In the genomic region with DNA sequence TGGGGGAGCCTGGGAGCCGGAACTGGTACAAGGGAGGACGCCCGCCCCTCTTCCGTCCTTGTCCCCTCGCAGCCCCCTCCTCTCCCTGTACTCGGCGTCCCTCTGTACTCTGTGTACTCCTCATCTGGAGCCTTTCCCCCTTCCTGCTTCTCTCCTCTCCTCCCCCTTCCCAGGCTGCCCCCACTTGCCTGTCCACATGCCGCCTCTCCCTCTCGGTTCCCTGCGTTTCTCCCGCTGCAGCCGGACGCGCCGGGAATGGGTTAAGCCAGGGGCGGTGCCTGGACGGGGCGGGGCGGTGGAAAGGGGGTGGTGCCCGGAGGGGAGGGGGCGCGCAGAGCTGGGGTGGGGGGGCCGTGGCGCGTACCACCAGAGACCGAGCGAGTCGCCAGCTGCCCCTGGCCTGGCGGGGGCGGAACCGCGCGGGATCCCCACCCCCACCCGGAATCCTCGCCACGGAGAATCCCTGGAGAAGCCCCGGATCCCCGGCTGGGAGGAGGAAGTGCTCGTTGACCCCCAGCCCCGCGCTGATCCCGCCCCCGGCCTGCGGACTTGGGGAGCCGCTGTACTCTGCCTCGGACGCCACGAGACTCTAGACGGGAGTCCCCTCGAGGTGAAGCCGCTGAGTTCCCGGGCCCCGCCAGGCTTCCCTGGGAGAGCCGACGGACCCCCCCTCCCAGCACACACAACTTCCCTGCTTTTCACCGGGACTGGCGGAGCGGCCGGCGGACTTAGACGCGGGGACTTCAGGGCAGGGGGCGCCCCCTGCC, we compare ENCODE assay signal across 8 cellular contexts. TPM values are rescaled to one million over a fixed set of nuclear protein-coding genes. Genes with fewer than 3 reads are reported as not detected.
DNase-seq lines count a peak whose midpoint lies in the region; ATAC-seq and TF ChIP-seq lines count a peak whose summit lies in the region.

No MANE protein-coding gene starts in this region.

- no peaks in the 10 kb centered on the region for H4K20me1 ChIP-seq in OCI-LY1 (ENCODE audit: insufficient read depth, low read length)

- H3K27me3 Mint-ChIP-seq in activated CD4-positive, alpha-beta T cell treated with anti-CD3 and anti-CD28 coated beads, Interleukin-2, amount 10 ng/mL, durations not matched to agents 7 days and 5 days: no peaks in the 10 kb centered on the region

- peaks cover 19% of the 10 kb centered on the region for H3K4me1 ChIP-seq in OCI-LY1 (ENCODE audit: insufficient read depth, low read length, severe bottlenecking)

- peaks cover 49% of the 10 kb centered on the region for H3K36me3 Mint-ChIP-seq in activated CD4-positive, alpha-beta T cell treated with anti-CD3 and anti-CD28 coated beads, Interleukin-2, amount 10 ng/mL, durations not matched to agents 7 days and 5 days (ENCODE audit: low read depth)
- H3K36me3 Mint-ChIP-seq in stimulated activated effector memory CD8-positive, alpha-beta T cell treated with anti-CD3 and anti-CD28 coated beads, Interleukin-12 subunit alpha, Interleukin-12 subunit beta, amount 100 ng/mL, for 72 hours: peaks cover 92% of the 10 kb centered on the region

- H3K79me2 ChIP-seq in OCI-LY1 (ENCODE audit: insufficient read depth, low read length): no peaks in the 10 kb centered on the region

- POLR2A ChIA-PET in activated CD4-positive, alpha-beta T cell treated with anti-CD3 and anti-CD28 coated beads, Interleukin-2, amount 10 ng/mL, durations not matched to agents 7 days and 5 days (lab: Charles Lee): no interaction called here

- no peaks in the 10 kb centered on the region for H3K9me3 Mint-ChIP-seq in activated CD4-positive, alpha-beta T cell treated with anti-CD3 and anti-CD28 coated beads, Interleukin-2, amount 10 ng/mL, durations not matched to agents 7 days and 5 days
- H3K9me3 Mint-ChIP-seq in stimulated activated effector memory CD8-positive, alpha-beta T cell treated with anti-CD3 and anti-CD28 coated beads, Interleukin-12 subunit alpha, Interleukin-12 subunit beta, amount 100 ng/mL, for 72 hours: no peaks in the 10 kb centered on the region

- H3F3A ChIP-seq in OCI-LY1 (ENCODE audit: insufficient read depth, low read length): 0 out of 2 replicates have a peak, but pooled peaks cover 3% of the 10 kb centered on the region

- peak overlapping the region; percentile 71 for H3K4me3 ChIP-seq in OCI-LY1 (ENCODE audit: low read depth, low read length, poor library complexity, severe bottlenecking)

- H3K4me1 Mint-ChIP-seq in activated CD4-positive, alpha-beta T cell treated with anti-CD3 and anti-CD28 coated beads, Interleukin-2, amount 10 ng/mL, durations not matched to agents 7 days and 5 days: peaks cover 84% of the 10 kb centered on the region
- peaks cover 93% of the 10 kb centered on the region for H3K4me1 Mint-ChIP-seq in stimulated activated effector memory CD8-positive, alpha-beta T cell treated with anti-CD3 and anti-CD28 coated beads, Interleukin-12 subunit alpha, Interleukin-12 subunit beta, amount 100 ng/mL, for 72 hours

- H3K9ac ChIP-seq in OCI-LY1 (ENCODE audit: low read length): peak overlapping the region; percentile 66

- H3K4me2 ChIP-seq in OCI-LY1 (ENCODE audit: low read length): peak overlapping the region; percentile 80

- H3K36me3 ChIP-seq in OCI-LY1 (ENCODE audit: insufficient read depth, low read length): no peaks in the 10 kb centered on the region

- no peak overlapping the region for H3K27ac ChIP-seq in OCI-LY1 (ENCODE audit: low read depth, low read length, poor library complexity, severe bottlenecking)

- H3K9me3 ChIP-seq in OCI-LY1 (ENCODE audit: low read length): no peaks in the 10 kb centered on the region

- H3K27ac Mint-ChIP-seq in activated CD4-positive, alpha-beta T cell treated with anti-CD3 and anti-CD28 coated beads, Interleukin-2, amount 10 ng/mL, durations not matched to agents 7 days and 5 days: peak overlapping the region; percentile 60
- peak overlapping the region; percentile 88 for H3K27ac Mint-ChIP-seq in stimulated activated effector memory CD8-positive, alpha-beta T cell treated with anti-CD3 and anti-CD28 coated beads, Interleukin-12 subunit alpha, Interleukin-12 subunit beta, amount 100 ng/mL, for 72 hours

- no peak for ATAC-seq in stimulated activated effector memory CD8-positive, alpha-beta T cell treated with anti-CD3 and anti-CD28 coated beads, Interleukin-12 subunit alpha, Interleukin-12 subunit beta, amount 100 ng/mL, for 72 hours

- peak; percentile 25 for DNase-seq in activated CD4-positive, alpha-beta T cell treated with anti-CD3 and anti-CD28 coated beads, Interleukin-2, amount 10 ng/mL, durations not matched to agents 7 days and 5 days
- DNase-seq in activated CD4-positive, alpha-beta T cell treated with anti-CD3 and anti-CD28 coated beads for 4 hours: no peak
- DNase-seq in cerebellum (ENCODE audit: low spot score) (peak; percentile 63), kidney tubule cell (ENCODE audit: low spot score) (peak; percentile 69), H4 (ENCODE audit: low spot score) (no peak), globus pallidus (ENCODE audit: low spot score) (no peak)
- DNase-seq in stimulated activated effector memory CD8-positive, alpha-beta T cell treated with anti-CD3 and anti-CD28 coated beads, Interleukin-12 subunit alpha, Interleukin-12 subunit beta, amount 100 ng/mL, for 72 hours (ENCODE audit: low spot score in 2 of 2): no peak

- peaks cover 5% of the 10 kb centered on the region; the same call in 1 of the 2 replicates for H3K27me3 ChIP-seq in OCI-LY1 (ENCODE audit: insufficient read depth, low read length)

- CTCF ChIA-PET in activated CD4-positive, alpha-beta T cell treated with anti-CD3 and anti-CD28 coated beads, Interleukin-2, amount 10 ng/mL, durations not matched to agents 7 days and 5 days (lab: Charles Lee): interaction anchor here (1.3 to 4.6 kb wide), 4 partner anchors 12 to 32 kb away, joined by 3 to 47 read pairs (median 13); no protein-coding TSS in a partner anchor

- no peaks in the 10 kb centered on the region for H3K9me2 ChIP-seq in OCI-LY1 (ENCODE audit: low read depth, low read length)

- TF ChIP-seq CTCF in OCI-LY1 (IDR thresholded peaks at IDR 0.05; ENCODE audit: low read length): no peak

- peak overlapping the region; percentile 69 for H3K4me3 Mint-ChIP-seq in activated CD4-positive, alpha-beta T cell treated with anti-CD3 and anti-CD28 coated beads, Interleukin-2, amount 10 ng/mL, durations not matched to agents 7 days and 5 days
- H3K4me3 Mint-ChIP-seq in stimulated activated effector memory CD8-positive, alpha-beta T cell treated with anti-CD3 and anti-CD28 coated beads, Interleukin-12 subunit alpha, Interleukin-12 subunit beta, amount 100 ng/mL, for 72 hours: peak overlapping the region; percentile 71

- H2AFZ ChIP-seq in OCI-LY1 (ENCODE audit: low read length): no peak overlapping the region

RNA-seq across cellular contexts. Expression of gene GJD3, which starts 22.5 kb away (rescaled TPM):
- total RNA-seq in activated CD4-positive, alpha-beta T cell treated with anti-CD3 and anti-CD28 coated beads, Interleukin-2, amount 10 ng/mL, durations not matched to agents 7 days and 5 days: under 1 TPM in 1 of 2 experiments, not detected in 1; 0.22 TPM
- 0.45 TPM for total RNA-seq in cerebellum
- total RNA-seq in H4 (2014; rRNA removed; shearing (Covaris generic)): not detected in 2 replicates

RNA-seq across cellular contexts. Expression of gene RARA, which starts 33.0 kb away (rescaled TPM):
- 10 to 100 TPM; 66.6 to 66.7 TPM for total RNA-seq in activated CD4-positive, alpha-beta T cell treated with anti-CD3 and anti-CD28 coated beads, Interleukin-2, amount 10 ng/mL, durations not matched to agents 7 days and 5 days
- total RNA-seq in cerebellum: 4.9 TPM
- total RNA-seq in H4 (2014; rRNA removed; shearing (Covaris generic)): 17.7 and 19.7 TPM in 2 replicates

RNA-seq across cellular contexts. Expression of gene CDC6, which starts 54.3 kb away (rescaled TPM):
- total RNA-seq in activated CD4-positive, alpha-beta T cell treated with anti-CD3 and anti-CD28 coated beads, Interleukin-2, amount 10 ng/mL, durations not matched to agents 7 days and 5 days: 10 to 100 TPM; 81.1 to 98.8 TPM
- 8.5 TPM for total RNA-seq in cerebellum
- 48.0 and 62.5 TPM in 2 replicates for total RNA-seq in H4 (2014; rRNA removed; shearing (Covaris generic))

Comparison
In these comparisons a context has a peak if more than half of its experiments do, and no peak if none do; other contexts are left out.
1. DNase-seq: peak in activated CD4-positive, alpha-beta T cell treated with anti-CD3 and anti-CD28 coated beads, Interleukin-2, amount 10 ng/mL, durations not matched to agents 7 days and 5 days (single experiment), cerebellum (single experiment) and kidney tubule cell (single experiment); none in activated CD4-positive, alpha-beta T cell treated with anti-CD3 and anti-CD28 coated beads for 4 hours (0 of 2), stimulated activated effector memory CD8-positive, alpha-beta T cell treated with anti-CD3 and anti-CD28 coated beads, Interleukin-12 subunit alpha, Interleukin-12 subunit beta, amount 100 ng/mL, for 72 hours (0 of 2), H4 (single experiment) and globus pallidus (single experiment).